In the genomic region with DNA sequence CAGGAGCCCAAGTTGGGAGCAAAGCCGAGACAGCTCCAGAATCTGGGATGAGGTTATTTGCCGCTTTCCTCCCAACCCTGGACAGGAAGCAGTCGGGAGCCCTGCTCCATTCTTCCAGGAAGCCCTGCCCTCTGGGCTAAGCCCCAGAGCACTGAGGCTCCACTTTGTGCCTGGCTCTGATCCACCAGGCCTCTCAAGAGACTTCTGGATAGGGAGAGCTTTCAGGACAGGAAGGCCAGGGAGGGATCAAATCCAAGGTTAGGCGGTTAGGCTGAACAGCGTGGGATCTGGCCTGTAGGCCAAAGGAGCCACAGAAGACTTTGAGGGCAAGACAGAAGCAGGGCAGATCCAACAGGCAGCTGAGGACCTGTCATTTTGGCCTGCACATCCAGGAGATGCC, we compare ENCODE assay signal across 8 cellular contexts. TPM values are rescaled to one million over a fixed set of nuclear protein-coding genes. Genes with fewer than 3 reads are reported as not detected.
DNase-seq lines count a peak whose midpoint lies in the region; TF ChIP-seq lines count a peak whose summit lies in the region.

No MANE protein-coding gene starts in this region.

- peaks cover 8% of the 10 kb centered on the region for H3F3A ChIP-seq in smooth muscle cell (ENCODE audit: low read depth)

- no peaks in the 10 kb centered on the region for H3K9me3 Mint-ChIP-seq in activated naive CD4-positive, alpha-beta T cell treated with anti-CD3 and anti-CD28 coated beads, Interleukin-2, amount 50 U/mL, for 24 hours

- H3K4me3 ChIP-seq in adrenal gland (peak overlapping the region in 2 of 4 donors; percentile 54 to 85), iPS-11a (ENCODE audit: low read depth, low read length) (peak overlapping the region; percentile 54), smooth muscle cell (peak overlapping the region; percentile 82)

- H3K36me3 Mint-ChIP-seq in activated naive CD4-positive, alpha-beta T cell treated with anti-CD3 and anti-CD28 coated beads, Interleukin-2, amount 50 U/mL, for 24 hours, result no peaks in the 10 kb centered on the region

- peaks cover 10% of the 10 kb centered on the region for H4K20me1 ChIP-seq in smooth muscle cell (ENCODE audit: low read depth)

- intact Hi-C loops in adrenal gland (cut with DNase I), result no loop called here

- DNase-seq in activated naive CD4-positive, alpha-beta T cell treated with anti-CD3 and anti-CD28 coated beads, Interleukin-2, amount 50 U/mL, for 16 hours, result no peak
- peak in 6 of 7 donors; percentile 73 to 86 (median 76) for DNase-seq in adrenal gland
- DNase-seq in smooth muscle cell (lab: John Stamatoyannopoulos, UW; ENCODE audit: unreplicated experiment), result no peak
- DNase-seq in NCI-H2081 treated with DMSO at 0.1 percent for 48 hours (lab: John Stamatoyannopoulos, UW), result no peak
- DNase-seq in T1000 (lab: John Stamatoyannopoulos, UW), result no peak
- no peak for DNase-seq in retina

- TF ChIP-seq CTCF in adrenal gland (IDR thresholded peaks at IDR 0.05) (no peak), smooth muscle cell (IDR thresholded peaks at IDR 0.05; ENCODE audit: borderline replicate concordance, insufficient read depth, poor library complexity, severe bottlenecking) (no peak)

- H3K27ac Mint-ChIP-seq in activated naive CD4-positive, alpha-beta T cell treated with anti-CD3 and anti-CD28 coated beads, Interleukin-2, amount 50 U/mL, for 24 hours, result no peak overlapping the region

- WGBS in adrenal gland, 4 donors, result 21 to 30% (median 27%) methylated on average over 3 to 5 of the region's 5 CpGs
- WGBS in smooth muscle cell (ENCODE audit: low lambda C conversion rate), result 51% methylated on average over 5 of the region's 5 CpGs

- H3K27ac ChIP-seq in adrenal gland, result peak overlapping the region; percentile 44 to 91 (median 73)
- H3K27ac ChIP-seq in smooth muscle cell (ENCODE audit: low read depth), result peak overlapping the region; percentile 44

- peaks cover 33% of the 10 kb centered on the region for H3K4me1 Mint-ChIP-seq in activated naive CD4-positive, alpha-beta T cell treated with anti-CD3 and anti-CD28 coated beads, Interleukin-2, amount 50 U/mL, for 24 hours

- H3K36me3 ChIP-seq in adrenal gland (replicated peaks in 1 of 2) (no peaks in the 10 kb centered on the region), smooth muscle cell (ENCODE audit: low read depth) (no peaks in the 10 kb centered on the region)

- peak overlapping the region; percentile 97 for H3K4me2 ChIP-seq in smooth muscle cell

- H3K27me3 Mint-ChIP-seq in activated naive CD4-positive, alpha-beta T cell treated with anti-CD3 and anti-CD28 coated beads, Interleukin-2, amount 50 U/mL, for 24 hours, result no peaks in the 10 kb centered on the region

- H3K9me3 ChIP-seq in adrenal gland (replicated peaks in 1 of 3) (no peaks in the 10 kb centered on the region), smooth muscle cell (replicated peaks; ENCODE audit: low read depth) (no peaks in the 10 kb centered on the region)

- no peak overlapping the region for H2AFZ ChIP-seq in smooth muscle cell (ENCODE audit: low read depth)

- no peak for TF ChIP-seq POLR2A in adrenal gland (IDR thresholded peaks at IDR 0.05)

- no peaks in the 10 kb centered on the region for H3K27me3 ChIP-seq in adrenal gland
- no peaks in the 10 kb centered on the region for H3K27me3 ChIP-seq in smooth muscle cell (ENCODE audit: low read depth)

- peaks cover 28% of the 10 kb centered on the region for H3K79me2 ChIP-seq in smooth muscle cell (ENCODE audit: low read depth)

- H3K4me1 ChIP-seq in adrenal gland (replicated peaks in 1 of 2), result peaks cover 40 to 74% of the 10 kb centered on the region in 2 donors
- H3K4me1 ChIP-seq in smooth muscle cell (ENCODE audit: low read depth), result peaks cover 20% of the 10 kb centered on the region

- H3K9ac ChIP-seq in smooth muscle cell (ENCODE audit: low read depth), result peak overlapping the region; percentile 77

- peak overlapping the region; percentile 86 for H3K4me3 Mint-ChIP-seq in activated naive CD4-positive, alpha-beta T cell treated with anti-CD3 and anti-CD28 coated beads, Interleukin-2, amount 50 U/mL, for 24 hours

RNA-seq across cellular contexts. Expression of gene STOML1, which starts 0.8 kb away (rescaled TPM):
- total RNA-seq in adrenal gland (10 to 100 TPM; 21.7 to 92.2 (median 32.4) TPM), smooth muscle cell (9.3 and 12.4 TPM in 2 replicates)
- polyA plus RNA-seq in adrenal gland (10 to 100 TPM in 2 of 3 donors, 1 to 10 TPM in 1; 8.6 to 27.5 (median 23.9) TPM), smooth muscle cell (23.7 and 27.5 TPM in 2 replicates)

RNA-seq across cellular contexts. Expression of gene PML, which starts 3.3 kb away (rescaled TPM):
- 100 to 1,000 TPM in 1 of 8 donors, 10 to 100 TPM in 7; 27.3 to 103 (median 67.4) TPM for total RNA-seq in adrenal gland
- 10 to 100 TPM; 10.5 to 44.1 (median 37.0) TPM for polyA plus RNA-seq in adrenal gland
- 21.6 and 34.1 TPM in 2 replicates for total RNA-seq in smooth muscle cell
- polyA plus RNA-seq in smooth muscle cell, result 33.7 and 39.4 TPM in 2 replicates

Comparison
In these comparisons a context has a peak if more than half of its experiments do, and no peak if none do; other contexts are left out.
1. DNase-seq: peak in adrenal gland (6 of 7); none in activated naive CD4-positive, alpha-beta T cell treated with anti-CD3 and anti-CD28 coated beads, Interleukin-2, amount 50 U/mL, for 16 hours (single experiment), smooth muscle cell (single experiment), NCI-H2081 treated with DMSO at 0.1 percent for 48 hours (single experiment), T1000 (single experiment) and retina (single experiment).